Comparison of ENCODE assay signal across 8 cellular contexts in genomic region chr16:67563708-67564468, GRCh38. TPM values are rescaled to one million over a fixed set of nuclear protein-coding genes. Genes with fewer than 3 reads are reported as not detected.
A peak's percentile ranks its signal among the peaks of the same experiment; 100 is the strongest.
DNase-seq lines count a peak whose midpoint lies in the region; ATAC-seq and TF ChIP-seq lines count a peak whose summit lies in the region.

No MANE protein-coding gene starts in this region.

- H3K27ac ChIP-seq in left ventricle myocardium inferior (replicated peaks) (peak overlapping the region; percentile 97), sigmoid colon (peak overlapping the region; percentile 98 to 99 (median 98))

- DNase-seq in NCI-H1417 (lab: John Stamatoyannopoulos, UW), result peak in 2 of 3 experiments; percentile 50 to 71
- no peak for DNase-seq in NCI-H1417 treated with DMSO at 0.1 percent for 48 hours (lab: John Stamatoyannopoulos, UW)
- peak; percentile 20 for DNase-seq in NCI-H146 (lab: John Stamatoyannopoulos, UW)
- DNase-seq in activated effector memory CD4-positive, alpha-beta T cell treated with anti-CD3 and anti-CD28 coated beads, Interleukin-2, amount 50 U/mL, for 16 hours, result peak; percentile 74
- DNase-seq in left ventricle myocardium inferior, result no peak
- peak; percentile 86 for DNase-seq in sigmoid colon
- DNase-seq in retina, result no peak

- 0 to 1% methylated on average over 20 of the region's 20 CpGs for WGBS in sigmoid colon, 2 donors

- H3K27me3 ChIP-seq in left ventricle myocardium inferior (ENCODE audit: low read depth), result no peaks in the 10 kb centered on the region
- no peaks in the 10 kb centered on the region for H3K27me3 ChIP-seq in sigmoid colon

- ATAC-seq in GM18520 (IDR thresholded peaks at IDR 0.05; ENCODE audit: unreplicated experiment), result no peak

- no peak for TF ChIP-seq POLR2A in sigmoid colon (IDR thresholded peaks at IDR 0.05)

- H3K4me1 ChIP-seq in left ventricle myocardium inferior (peaks cover 60% of the 10 kb centered on the region), sigmoid colon (peaks cover 0 to 33% (median 24%) of the 10 kb centered on the region in 4 donors)

- no peak for TF ChIP-seq CTCF in left ventricle myocardium inferior (IDR thresholded peaks at IDR 0.05; ENCODE audit: borderline replicate concordance)
- no peak for TF ChIP-seq CTCF in sigmoid colon (IDR thresholded peaks at IDR 0.05)

- H3K9me3 ChIP-seq in left ventricle myocardium inferior (replicated peaks) (no peaks in the 10 kb centered on the region), sigmoid colon (no peaks in the 10 kb centered on the region)

- H3K36me3 ChIP-seq in left ventricle myocardium inferior, result no peaks in the 10 kb centered on the region
- H3K36me3 ChIP-seq in sigmoid colon, result no peaks in the 10 kb centered on the region

- no peak for TF ChIP-seq EP300 in sigmoid colon (IDR thresholded peaks at IDR 0.05)

- peak overlapping the region; percentile 76 for H3K4me3 ChIP-seq in left ventricle myocardium inferior
- peak overlapping the region; percentile 79 to 96 (median 90) for H3K4me3 ChIP-seq in sigmoid colon

- intact Hi-C loops in left ventricle myocardium inferior (cut with micrococcal nuclease) (no loop called here), sigmoid colon (cut with DNase I) (loop anchor here (2.0 to 5.0 kb wide), 3 partner anchors 43 to 103 kb away; partner anchors contain the start of genes C16orf86 and ENKD1)

RNA-seq across cellular contexts. Expression of gene CTCF, which starts 1.6 kb away (rescaled TPM):
- total RNA-seq in left ventricle myocardium inferior (26.1 TPM), sigmoid colon (10 to 100 TPM; 29.2 to 45.7 (median 35.8) TPM)
- polyA plus RNA-seq in sigmoid colon, result 10 to 100 TPM; 25.8 to 28.8 (median 27.5) TPM

RNA-seq across cellular contexts. Expression of gene RIPOR1, which starts 35.3 kb away (rescaled TPM):
- total RNA-seq in left ventricle myocardium inferior (79.7 TPM), sigmoid colon (10 to 100 TPM; 23.9 to 60.9 (median 35.2) TPM)
- 10 to 100 TPM; 10.2 to 26.7 (median 11.8) TPM for polyA plus RNA-seq in sigmoid colon

Comparison
In these comparisons a context has a peak if more than half of its experiments do, and no peak if none do; other contexts are left out.
1. DNase-seq: peak in NCI-H1417 (2 of 3), NCI-H146 (single experiment), activated effector memory CD4-positive, alpha-beta T cell treated with anti-CD3 and anti-CD28 coated beads, Interleukin-2, amount 50 U/mL, for 16 hours (single experiment) and sigmoid colon (single experiment); none in NCI-H1417 treated with DMSO at 0.1 percent for 48 hours (single experiment), left ventricle myocardium inferior (single experiment) and retina (single experiment).